Comparison of ENCODE assay signal across 17 cellular contexts in genomic region chr2:64086347-64087082, GRCh38. TPM values are rescaled to one million over a fixed set of nuclear protein-coding genes. Genes with fewer than 3 reads are reported as not detected.
DNase-seq lines count a peak whose midpoint lies in the region; ATAC-seq and TF ChIP-seq lines count a peak whose summit lies in the region.
"Had no signal": no experiment of that assay in that cellular context is flagged by ENCODE, and none has a peak within 500 bp of the region (broad histone marks: within the 10 kb centered on the region; RNA-seq: fewer than 3 reads in every experiment).

No MANE protein-coding gene starts in this region.

- DNase-seq in activated naive CD8-positive, alpha-beta T cell treated with anti-CD3 and anti-CD28 coated beads, Interleukin-2, amount 50 U/mL, for 24 hours: no peak
- DNase-seq in NCI-H526 treated with DMSO at 0.1 percent for 48 hours (lab: John Stamatoyannopoulos, UW) (peak; percentile 74), breast epithelium (ENCODE audit: low spot score in 2 of 2) (no peak), hepatocyte (ENCODE audit: low spot score) (no peak), NCI-H146 treated with DMSO at 0.1 percent for 48 hours (lab: John Stamatoyannopoulos, UW; ENCODE audit: unreplicated experiment) (no peak), NOMO-1 treated with dmso at 0.1 percent for 144 hours (lab: John Stamatoyannopoulos, UW; ENCODE audit: unreplicated experiment) (no peak)
- DNase-seq: activated CD8-positive, alpha-beta memory T cell treated with anti-CD3 and anti-CD28 coated beads, Interleukin-2, amount 50 U/mL, for 4 hours; Calu3; glutamatergic neuron; kidney; MV-4-11; SK-N-SH had no signal

- H2AFZ ChIP-seq in hepatocyte: no peak overlapping the region
- H2AFZ ChIP-seq: parathyroid adenoma had no signal

- H3K9me2 ChIP-seq in hepatocyte (replicated peaks; ENCODE audit: insufficient read depth): no peaks in the 10 kb centered on the region
- H3K9me2 ChIP-seq: SK-N-SH had no signal

- TF ChIP-seq CTCF in breast epithelium (IDR thresholded peaks at IDR 0.05) (no peak), hepatocyte (IDR thresholded peaks at IDR 0.05; ENCODE audit: poor library complexity) (no peak)

- no peaks in the 10 kb centered on the region for H4K20me1 ChIP-seq in hepatocyte (ENCODE audit: insufficient read depth, poor library complexity, severe bottlenecking)

- H3K27me3 Mint-ChIP-seq in activated naive CD8-positive, alpha-beta T cell: no peaks in the 10 kb centered on the region
- peaks cover 2% of the 10 kb centered on the region for H3K27me3 Mint-ChIP-seq in activated naive CD8-positive, alpha-beta T cell treated with anti-CD3 and anti-CD28 coated beads, Interleukin-2, amount 50 U/mL, for 24 hours

- no peak overlapping the region for H3K4me3 Mint-ChIP-seq in activated naive CD8-positive, alpha-beta T cell
- H3K4me3 Mint-ChIP-seq in activated naive CD8-positive, alpha-beta T cell treated with anti-CD3 and anti-CD28 coated beads, Interleukin-2, amount 50 U/mL, for 24 hours: no peak overlapping the region

- H3K79me2 ChIP-seq in hepatocyte: no peaks in the 10 kb centered on the region
- H3K79me2 ChIP-seq: parathyroid adenoma had no signal

- no peak overlapping the region for H3K4me3 ChIP-seq in breast epithelium
- H3K4me3 ChIP-seq in hepatocyte: no peak overlapping the region
- H3K4me3 ChIP-seq: smooth muscle cell had no signal

- H3K4me1 Mint-ChIP-seq in activated naive CD8-positive, alpha-beta T cell (ENCODE audit: low read depth): peaks cover 15% of the 10 kb centered on the region
- peaks cover 22% of the 10 kb centered on the region for H3K4me1 Mint-ChIP-seq in activated naive CD8-positive, alpha-beta T cell treated with anti-CD3 and anti-CD28 coated beads, Interleukin-2, amount 50 U/mL, for 24 hours

- 87% methylated on average over 6 of the region's 6 CpGs for WGBS in hepatocyte (ENCODE audit: low lambda C conversion rate, missing lambda C conversion rate)

- H3K9me3 ChIP-seq in breast epithelium (no peaks in the 10 kb centered on the region), hepatocyte (ENCODE audit: low read depth) (no peaks in the 10 kb centered on the region)
- H3K9me3 ChIP-seq: SK-N-SH had no signal

- no peak for TF ChIP-seq POLR2A in breast epithelium (IDR thresholded peaks at IDR 0.05)

- H3K4me1 ChIP-seq in breast epithelium: no peaks in the 10 kb centered on the region
- H3K4me1 ChIP-seq in hepatocyte (ENCODE audit: insufficient read depth): no peaks in the 10 kb centered on the region

- peak overlapping the region; percentile 16 for H3K27ac Mint-ChIP-seq in activated naive CD8-positive, alpha-beta T cell
- H3K27ac Mint-ChIP-seq in activated naive CD8-positive, alpha-beta T cell treated with anti-CD3 and anti-CD28 coated beads, Interleukin-2, amount 50 U/mL, for 24 hours: no peak overlapping the region

- intact Hi-C loops in breast epithelium (cut with DNase I; ENCODE audit: low total_unique reads): no loop called here

- peaks cover 11% of the 10 kb centered on the region for H3K36me3 Mint-ChIP-seq in activated naive CD8-positive, alpha-beta T cell
- peaks cover 12% of the 10 kb centered on the region for H3K36me3 Mint-ChIP-seq in activated naive CD8-positive, alpha-beta T cell treated with anti-CD3 and anti-CD28 coated beads, Interleukin-2, amount 50 U/mL, for 24 hours (ENCODE audit: low read depth)

- no peaks in the 10 kb centered on the region for H3K36me3 ChIP-seq in breast epithelium
- no peaks in the 10 kb centered on the region for H3K36me3 ChIP-seq in hepatocyte (replicated peaks; ENCODE audit: insufficient read depth, low read depth)

- no peak overlapping the region for H3K27ac ChIP-seq in breast epithelium
- H3K27ac ChIP-seq in hepatocyte: no peak overlapping the region
- H3K27ac ChIP-seq: epithelial cell of prostate, parathyroid adenoma had no signal

- no peaks in the 10 kb centered on the region for H3K9me3 Mint-ChIP-seq in activated naive CD8-positive, alpha-beta T cell (ENCODE audit: low read depth)
- no peaks in the 10 kb centered on the region for H3K9me3 Mint-ChIP-seq in activated naive CD8-positive, alpha-beta T cell treated with anti-CD3 and anti-CD28 coated beads, Interleukin-2, amount 50 U/mL, for 24 hours

- H3K4me2 ChIP-seq in hepatocyte: no peak overlapping the region
- H3K4me2 ChIP-seq: SK-N-SH, smooth muscle cell had no signal

- no peaks in the 10 kb centered on the region for H3K27me3 ChIP-seq in breast epithelium
- H3K27me3 ChIP-seq in hepatocyte: no peaks in the 10 kb centered on the region

- no peak for ATAC-seq in activated naive CD8-positive, alpha-beta T cell treated with anti-CD3 and anti-CD28 coated beads, Interleukin-2, amount 50 U/mL, for 24 hours
- peak; percentile 41 for ATAC-seq in HG02884 (IDR thresholded peaks at IDR 0.05; ENCODE audit: unreplicated experiment)

RNA-seq across cellular contexts. Expression of gene PELI1, which starts 57.7 kb away (rescaled TPM):
- 10 to 100 TPM; 31.8 to 51.7 (median 40.6) TPM for total RNA-seq in breast epithelium
- total RNA-seq in hepatocyte: 60.0 and 62.9 TPM in 2 replicates
- polyA plus RNA-seq in hepatocyte: 30.5 and 32.6 TPM in 2 replicates
